ENCODE assay signal across 1 cellular context in genomic region chr11:87022738-87023137, GRCh38.
TF ChIP-seq lines count a peak whose summit lies in the region.

No MANE protein-coding gene starts in this region.

TF ChIP-seq in K562, 482 proteins besides CTCF, POLR2A, EP300 and RAD21:
- TF ChIP-seq IRF1 (CRISPR knock-in tag; IDR thresholded peaks at IDR 0.05; ENCODE audit: borderline replicate concordance), result no peak
- TF ChIP-seq TFE3 (CRISPR knock-in tag; IDR thresholded peaks at IDR 0.05), result no peak
- no peak for TF ChIP-seq CREM (IDR thresholded peaks at IDR 0.05; ENCODE audit: low read depth)
- no peak for TF ChIP-seq ELK1 (CRISPR knock-in tag; IDR thresholded peaks at IDR 0.05)
- no peak for TF ChIP-seq FOXM1 (IDR thresholded peaks at IDR 0.05; ENCODE audit: low read depth)
- TF ChIP-seq FOXM1 (CRISPR knock-in tag; IDR thresholded peaks at IDR 0.05; ENCODE audit: low read depth), result no peak
- TF ChIP-seq POLR2B (IDR thresholded peaks at IDR 0.05; ENCODE audit: low read depth, partially characterized antibody), result no peak
- TF ChIP-seq ZNF696 (CRISPR knock-in tag; conservative IDR thresholded peaks at IDR 0.05), result no peak
- no peak for TF ChIP-seq ZNF589 (CRISPR knock-in tag; IDR thresholded peaks at IDR 0.05; ENCODE audit: low read depth)
- TF ChIP-seq ZNF76 (CRISPR knock-in tag; IDR thresholded peaks at IDR 0.05; ENCODE audit: borderline replicate concordance), result no peak
- TF ChIP-seq PHF20 (IDR thresholded peaks at IDR 0.05; ENCODE audit: partially characterized antibody), result no peak
- no peak for TF ChIP-seq MIER1 (IDR thresholded peaks at IDR 0.05; ENCODE audit: low read depth)
- TF ChIP-seq ATF6 (CRISPR knock-in tag; IDR thresholded peaks at IDR 0.05), result no peak
- TF ChIP-seq AFF1 (IDR thresholded peaks at IDR 0.05; ENCODE audit: low read depth in 1 of 2, partially characterized antibody in 2 of 2), result no peak
- TF ChIP-seq CXXC5 (CRISPR knock-in tag; IDR thresholded peaks at IDR 0.05), result no peak
- TF ChIP-seq SIN3A (IDR thresholded peaks at IDR 0.05; ENCODE audit: borderline replicate concordance in 2 of 2, control insufficient read depth in 1 of 2, low read depth in 2 of 2, low read length in 2 of 2), result no peak
- no peak for TF ChIP-seq MGA (IDR thresholded peaks at IDR 0.05)
- TF ChIP-seq ETV6 (IDR thresholded peaks at IDR 0.05; ENCODE audit: borderline replicate concordance in 1 of 2, low read depth in 2 of 2, low read length in 1 of 2), result no peak
- TF ChIP-seq ETV6 (CRISPR knock-in tag; IDR thresholded peaks at IDR 0.05; ENCODE audit: borderline replicate concordance), result no peak
- TF ChIP-seq MED1 (CRISPR knock-in tag; IDR thresholded peaks at IDR 0.05; ENCODE audit: borderline replicate concordance), result no peak
- TF ChIP-seq HCFC1 (IDR thresholded peaks at IDR 0.05; ENCODE audit: low read depth, low read length), result no peak
TF ChIP-seq in K562: peak in this region for 0.
